Comparison of ENCODE assay signal across 21 cellular contexts in genomic region chr1:6048179-6048867, GRCh38. TPM values are rescaled to one million over a fixed set of nuclear protein-coding genes. Genes with fewer than 3 reads are reported as not detected.
DNase-seq lines count a peak whose midpoint lies in the region; ATAC-seq and TF ChIP-seq lines count a peak whose summit lies in the region.
"Had no signal": no experiment of that assay in that cellular context is flagged by ENCODE, and none has a peak within 500 bp of the region (broad histone marks: within the 10 kb centered on the region; RNA-seq: fewer than 3 reads in every experiment).

No MANE protein-coding gene starts in this region.

- H3K9me3 ChIP-seq in neuronal stem cell (replicated peaks in 1 of 2; ENCODE audit: control insufficient read depth in 2 of 2, insufficient read depth in 1 of 2, low read depth in 1 of 2, low read length in 2 of 2) (no peaks in the 10 kb centered on the region), psoas muscle (no peaks in the 10 kb centered on the region)
- H3K9me3 ChIP-seq: heart left ventricle, tibial artery had no signal

- no peaks in the 10 kb centered on the region for H3K79me1 ChIP-seq in neuronal stem cell (ENCODE audit: low read depth, low read length)

- no peaks in the 10 kb centered on the region for H3K36me3 ChIP-seq in neuronal stem cell (replicated peaks in 1 of 2; ENCODE audit: control insufficient read depth in 2 of 2, insufficient read depth in 2 of 2, low read length in 2 of 2)
- no peaks in the 10 kb centered on the region for H3K36me3 ChIP-seq in psoas muscle (ENCODE audit: insufficient read depth in 1 of 2, low read depth in 1 of 2)
- H3K36me3 ChIP-seq: tibial artery had no signal

- peaks cover 16 to 17% of the 10 kb centered on the region in 2 donors for H3K4me1 ChIP-seq in neuronal stem cell (ENCODE audit: control insufficient read depth in 2 of 2, insufficient read depth in 1 of 2, low read depth in 1 of 2, low read length in 2 of 2)
- H3K4me1 ChIP-seq in psoas muscle, result no peaks in the 10 kb centered on the region
- H3K4me1 ChIP-seq: tibial artery had no signal

- WGBS in neuronal stem cell (ENCODE audit: extremely low coverage in 2 of 2, insufficient read length in 2 of 2, insufficient replicate concordance in 1 of 2), 2 donors, result no CpG with 5 or more reads among the region's 14 CpGs
- WGBS in psoas muscle, 3 donors, result 75 to 81% (median 80%) methylated on average over 14 of the region's 14 CpGs

- H3K18ac ChIP-seq in neuronal stem cell (ENCODE audit: low read length), result no peak overlapping the region

- no peak for ATAC-seq in psoas muscle
- ATAC-seq: heart left ventricle, left colon, right cardiac atrium had no signal

- H3K27me3 ChIP-seq in neuronal stem cell (ENCODE audit: control insufficient read depth in 3 of 3, insufficient read depth in 3 of 3, low read depth in 1 of 3, low read length in 3 of 3), result peaks cover 0 to 12% (median under 1%) of the 10 kb centered on the region in 3 experiments
- H3K27me3 ChIP-seq in psoas muscle (ENCODE audit: insufficient read depth in 3 of 3, low read length in 2 of 3), result peaks cover 0 to 4% (median 2%) of the 10 kb centered on the region in 3 donors
- H3K27me3 ChIP-seq: heart left ventricle had no signal

- H4K8ac ChIP-seq in neuronal stem cell (ENCODE audit: low read depth, low read length), result no peak overlapping the region

- no peak overlapping the region for H2BK15ac ChIP-seq in neuronal stem cell (ENCODE audit: low read length)

- peak overlapping the region; percentile 38 for H3K9ac ChIP-seq in neuronal stem cell (ENCODE audit: low read depth, low read length, poor library complexity)
- H3K9ac ChIP-seq: GM23248 had no signal

- intact Hi-C loops in psoas muscle (cut with DNase I), result loop anchor here in 1 of 2 donors (10.0 kb wide), 1 partner anchor 126 kb away; no protein-coding TSS in a partner anchor

- H3K4me3 ChIP-seq in neuronal stem cell (ENCODE audit: low read length in 2 of 2), result no peak overlapping the region
- H3K4me3 ChIP-seq in psoas muscle, result no peak overlapping the region
- H3K4me3 ChIP-seq: GM23248, heart left ventricle, SK-N-MC, tibial artery had no signal

- peak overlapping the region; percentile 49 for H2AK5ac ChIP-seq in neuronal stem cell (ENCODE audit: low read depth, low read length)

- no peak overlapping the region for H2BK5ac ChIP-seq in neuronal stem cell (ENCODE audit: low read length)

- H3K4ac ChIP-seq in neuronal stem cell (ENCODE audit: low read length), result no peak overlapping the region

- H4K91ac ChIP-seq in neuronal stem cell (ENCODE audit: low read depth, low read length, poor library complexity), result no peak overlapping the region

- no peak overlapping the region for H2BK12ac ChIP-seq in neuronal stem cell (ENCODE audit: low read length)

- H2AFZ ChIP-seq in neuronal stem cell (ENCODE audit: low read length), result no peak overlapping the region
- H2AFZ ChIP-seq: GM23248 had no signal

- no peak overlapping the region for H3K4me2 ChIP-seq in neuronal stem cell (ENCODE audit: insufficient read depth, low read length, poor library complexity, severe bottlenecking)

- TF ChIP-seq CTCF in psoas muscle (IDR thresholded peaks at IDR 0.05), result no peak

- H3K23ac ChIP-seq in neuronal stem cell (ENCODE audit: low read depth, low read length, poor library complexity), result no peak overlapping the region

- H3K14ac ChIP-seq in neuronal stem cell (ENCODE audit: low read length), result peak overlapping the region; percentile 72

- H2BK120ac ChIP-seq in neuronal stem cell (ENCODE audit: low read depth, low read length), result no peak overlapping the region

- H3K27ac ChIP-seq in angular gyrus (ENCODE audit: low read depth, low read length) (peak overlapping the region; percentile 38), neuronal stem cell (replicated peaks; ENCODE audit: low read length) (no peak overlapping the region), psoas muscle (no peak overlapping the region)
- H3K27ac ChIP-seq: epithelial cell of prostate, GM23248, heart left ventricle, SK-N-MC, tibial artery had no signal

- DNase-seq in COR-L47 (lab: John Stamatoyannopoulos, UW), result peak; percentile 57
- peak; percentile 58 for DNase-seq in M059J (ENCODE audit: low read depth)
- DNase-seq in neuronal stem cell (ENCODE audit: low spot score), result no peak
- no peak for DNase-seq in NCI-H1930 (lab: John Stamatoyannopoulos, UW)
- DNase-seq in psoas muscle, result no peak
- no peak for DNase-seq in DMS 273 treated with DMSO at 0.1 percent for 48 hours (lab: John Stamatoyannopoulos, UW)
- DNase-seq: activated CD4-positive, alpha-beta T cell treated with anti-CD3 and anti-CD28 coated beads, Interleukin-2, amount 10 ng/mL, durations not matched to agents 7 days and 5 days; CD4-positive, CD25-positive, alpha-beta regulatory T cell; cerebellar nuclear complex; GM23248; heart left ventricle; IMR-90; left colon; NCI-H1105 treated with DMSO at 0.1 percent for 48 hours; NCI-H524 treated with DMSO at 0.1 percent for 48 hours; right cardiac atrium; RPMI8226; tibial artery had no signal

RNA-seq across cellular contexts. Expression of gene KCNAB2, which starts 2.6 kb away (rescaled TPM):
- 9.2 and 13.7 TPM in 2 replicates for total RNA-seq in M059J (2014; rRNA removed; shearing (Covaris generic))
- polyA plus RNA-seq in neuronal stem cell (2013, experiment 1 of 2), result 5.4 TPM
- polyA plus RNA-seq in neuronal stem cell (2013, experiment 2 of 2), result 6.0 TPM
- 1 to 10 TPM; 2.1 to 8.8 (median 3.6) TPM for total RNA-seq in psoas muscle
- 1 to 10 TPM in 2 of 3 donors, under 1 TPM in 1; 0.86 to 1.7 (median 1.6) TPM for polyA plus RNA-seq in psoas muscle

RNA-seq across cellular contexts. Expression of gene NPHP4, which starts 56.1 kb away (rescaled TPM):
- total RNA-seq in M059J (2014; rRNA removed; shearing (Covaris generic)), result 5.4 and 7.8 TPM in 2 replicates
- polyA plus RNA-seq in neuronal stem cell (2013, experiment 1 of 2), result 9.7 TPM
- 9.5 TPM for polyA plus RNA-seq in neuronal stem cell (2013, experiment 2 of 2)
- 1 to 10 TPM; 1.6 to 2.8 (median 1.9) TPM for total RNA-seq in psoas muscle
- 1 to 10 TPM; 1.3 to 2.1 (median 1.5) TPM for polyA plus RNA-seq in psoas muscle

Comparison
In these comparisons a context has a peak if more than half of its experiments do, and no peak if none do; other contexts are left out.
1. DNase-seq: peak in COR-L47 (single experiment) and M059J (single experiment); none in neuronal stem cell (single experiment), NCI-H1930 (0 of 2), psoas muscle (0 of 2) and DMS 273 treated with DMSO at 0.1 percent for 48 hours (single experiment).